In genomic region chr5:109479260-109479860, GRCh38 we compare ENCODE assay signal across 7 cellular contexts.
DNase-seq lines count a peak whose midpoint lies in the region; ATAC-seq, FAIRE-seq and TF ChIP-seq lines count a peak whose summit lies in the region.

No MANE protein-coding gene starts in this region.

- DNase-seq in GM13976 (ENCODE audit: low spot score) (peak; percentile 16), M059J (ENCODE audit: low read depth) (peak; percentile 16), bronchial epithelial cell (ENCODE audit: low read depth) (peak; percentile 47), pancreas (no peak), NCI-H526 treated with DMSO at 0.1 percent for 48 hours (lab: John Stamatoyannopoulos, UW) (no peak), GM19240 (ENCODE audit: insufficient read length, low spot score) (no peak), spleen (no peak)

- no peak for TF ChIP-seq POLR2A in spleen (IDR thresholded peaks at IDR 0.05)

- no peak overlapping the region for H3K27ac ChIP-seq in pancreas
- H3K27ac ChIP-seq in spleen, result no peak overlapping the region

- no peaks in the 10 kb centered on the region for H3K9me3 ChIP-seq in pancreas
- H3K9me3 ChIP-seq in spleen, result no peaks in the 10 kb centered on the region

- peaks cover 2% of the 10 kb centered on the region for H3K27me3 ChIP-seq in bronchial epithelial cell (ENCODE audit: control insufficient read depth, insufficient read depth, low read length)
- no peaks in the 10 kb centered on the region for H3K27me3 ChIP-seq in pancreas
- H3K27me3 ChIP-seq in spleen (replicated peaks in 1 of 7), result no peaks in the 10 kb centered on the region

- no peaks in the 10 kb centered on the region for H3K36me3 ChIP-seq in bronchial epithelial cell (ENCODE audit: control insufficient read depth, insufficient read depth, low read length)
- no peaks in the 10 kb centered on the region for H3K36me3 ChIP-seq in pancreas
- no peaks in the 10 kb centered on the region for H3K36me3 ChIP-seq in spleen

- H3K4me1 ChIP-seq in pancreas, result peaks cover 0 to 8% (median 5%) of the 10 kb centered on the region in 3 donors
- H3K4me1 ChIP-seq in spleen, result peaks cover 3 to 15% (median 12%) of the 10 kb centered on the region in 6 donors

- intact Hi-C loops in pancreas (cut with DNase I), result no loop called here
- intact Hi-C loops in spleen (cut with DNase I; ENCODE audit: low total_unique reads), result no loop called here

- WGBS in pancreas, 2 donors, result 88 to 92% methylated on average over 2 of the region's 2 CpGs
- WGBS in spleen, 5 donors, result 47 to 98% (median 94%) methylated on average over 2 of the region's 2 CpGs

- no peak overlapping the region for H3K4me3 ChIP-seq in bronchial epithelial cell (ENCODE audit: low read depth, low read length)
- H3K4me3 ChIP-seq in pancreas, result no peak overlapping the region
- no peak overlapping the region for H3K4me3 ChIP-seq in spleen

- ATAC-seq in pancreas, result no peak

- FAIRE-seq in bronchial epithelial cell (lab: Jason Lieb, UNC), result no peak
- FAIRE-seq in pancreas (lab: Jason Lieb, UNC), result peak; percentile 74

- in situ Hi-C loops in GM13976 (cut with MboI; ENCODE audit: low sequenced_read_pairs, unreplicated experiment), result loop anchor here (10.0 kb wide), 2 partner anchors 805 to 955 kb away; no protein-coding TSS in a partner anchor

- TF ChIP-seq CTCF in GM13976 (IDR thresholded peaks at IDR 0.05; ENCODE audit: borderline replicate concordance, control extremely low read depth, extremely low read depth, insufficient read depth, missing control alignments) (peak; percentile 14), bronchial epithelial cell (IDR thresholded peaks at IDR 0.05; ENCODE audit: insufficient read depth, low read length, severe bottlenecking) (peak; percentile 22), pancreas (IDR thresholded peaks at IDR 0.05) (no peak), spleen (IDR thresholded peaks at IDR 0.05 in 8 of 11, conservative IDR thresholded peaks at IDR 0.05 in 3 of 11) (peak in 4 of 11 experiments; percentile 13 to 34 (median 31))

Comparison
In these comparisons a context has a peak if more than half of its experiments do, and no peak if none do; other contexts are left out.
1. DNase-seq: peak in GM13976 (single experiment), M059J (single experiment) and bronchial epithelial cell (single experiment); none in pancreas (0 of 6), NCI-H526 treated with DMSO at 0.1 percent for 48 hours (single experiment), GM19240 (single experiment) and spleen (single experiment).
2. CTCF ChIP-seq: peak in GM13976 (single experiment) and bronchial epithelial cell (single experiment); none in pancreas (0 of 4).